1 cellular context compared by ENCODE assay signal in genomic region chr3:100708989-100709839, GRCh38.
A peak's percentile ranks its signal among the peaks of the same experiment; 100 is the strongest.
TF ChIP-seq lines count a peak whose summit lies in the region.

TFG (plus strand) TSS chr3:100709494; CDS start chr3:100713686, 4,192 bp downstream.

TF ChIP-seq in HepG2, 621 proteins besides CTCF, POLR2A, EP300 and RAD21 (continued from another document and continues in another):
- TF ChIP-seq, protein P1, sequence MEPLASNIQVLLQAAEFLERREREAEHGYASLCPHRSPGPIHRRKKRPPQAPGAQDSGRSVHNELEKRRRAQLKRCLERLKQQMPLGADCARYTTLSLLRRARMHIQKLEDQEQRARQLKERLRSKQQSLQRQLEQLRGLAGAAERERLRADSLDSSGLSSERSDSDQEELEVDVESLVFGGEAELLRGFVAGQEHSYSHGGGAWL (CRISPR knock-in tag; IDR thresholded peaks at IDR 0.05): peak; percentile 64; the same call in 1 of the 2 replicates
- peak; percentile 53; the same call in 1 of the 2 replicates for TF ChIP-seq ARNTL (CRISPR knock-in tag; IDR thresholded peaks at IDR 0.05)
- TF ChIP-seq ZNF678 (CRISPR knock-in tag; IDR thresholded peaks at IDR 0.05): peak; percentile 58; the same call in 1 of the 2 replicates
- peak; percentile 72; the same call in 1 of the 2 replicates for TF ChIP-seq ZNF232 (CRISPR knock-in tag; IDR thresholded peaks at IDR 0.05; ENCODE audit: borderline replicate concordance)
- TF ChIP-seq ATF2 (CRISPR knock-in tag; IDR thresholded peaks at IDR 0.05): 0 out of 2 replicates have a peak, but pooled peaks have one; percentile 62
- peak; percentile 39; the same call in 1 of the 2 replicates for TF ChIP-seq ZNF768 (CRISPR knock-in tag; IDR thresholded peaks at IDR 0.05)
- TF ChIP-seq, protein P2, sequence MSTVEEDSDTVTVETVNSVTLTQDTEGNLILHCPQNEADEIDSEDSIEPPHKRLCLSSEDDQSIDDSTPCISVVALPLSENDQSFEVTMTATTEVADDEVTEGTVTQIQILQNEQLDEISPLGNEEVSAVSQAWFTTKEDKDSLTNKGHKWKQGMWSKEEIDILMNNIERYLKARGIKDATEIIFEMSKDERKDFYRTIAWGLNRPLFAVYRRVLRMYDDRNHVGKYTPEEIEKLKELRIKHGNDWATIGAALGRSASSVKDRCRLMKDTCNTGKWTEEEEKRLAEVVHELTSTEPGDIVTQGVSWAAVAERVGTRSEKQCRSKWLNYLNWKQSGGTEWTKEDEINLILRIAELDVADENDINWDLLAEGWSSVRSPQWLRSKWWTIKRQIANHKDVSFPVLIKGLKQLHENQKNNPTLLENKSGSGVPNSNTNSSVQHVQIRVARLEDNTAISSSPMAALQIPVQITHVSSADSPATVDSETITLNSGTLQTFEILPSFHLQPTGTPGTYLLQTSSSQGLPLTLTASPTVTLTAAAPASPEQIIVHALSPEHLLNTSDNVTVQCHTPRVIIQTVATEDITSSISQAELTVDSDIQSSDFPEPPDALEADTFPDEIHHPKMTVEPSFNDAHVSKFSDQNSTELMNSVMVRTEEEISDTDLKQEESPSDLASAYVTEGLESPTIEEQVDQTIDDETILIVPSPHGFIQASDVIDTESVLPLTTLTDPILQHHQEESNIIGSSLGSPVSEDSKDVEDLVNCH (CRISPR knock-in tag; IDR thresholded peaks at IDR 0.05): no peak
- TF ChIP-seq, protein P3, sequence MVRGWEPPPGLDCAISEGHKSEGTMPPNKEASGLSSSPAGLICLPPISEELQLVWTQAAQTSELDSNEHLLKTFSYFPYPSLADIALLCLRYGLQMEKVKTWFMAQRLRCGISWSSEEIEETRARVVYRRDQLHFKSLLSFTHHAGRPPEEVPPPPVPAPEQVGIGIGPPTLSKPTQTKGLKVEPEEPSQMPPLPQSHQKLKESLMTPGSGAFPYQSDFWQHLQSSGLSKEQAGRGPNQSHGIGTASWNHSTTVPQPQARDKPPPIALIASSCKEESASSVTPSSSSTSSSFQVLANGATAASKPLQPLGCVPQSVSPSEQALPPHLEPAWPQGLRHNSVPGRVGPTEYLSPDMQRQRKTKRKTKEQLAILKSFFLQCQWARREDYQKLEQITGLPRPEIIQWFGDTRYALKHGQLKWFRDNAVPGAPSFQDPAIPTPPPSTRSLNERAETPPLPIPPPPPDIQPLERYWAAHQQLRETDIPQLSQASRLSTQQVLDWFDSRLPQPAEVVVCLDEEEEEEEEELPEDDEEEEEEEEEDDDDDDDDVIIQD (CRISPR knock-in tag; IDR thresholded peaks at IDR 0.05; ENCODE audit: low read depth): peak; percentile 86
- TF ChIP-seq HIVEP1 (CRISPR knock-in tag; IDR thresholded peaks at IDR 0.05): peak; percentile 22; the same call in 1 of the 2 replicates
- no peak for TF ChIP-seq KIAA2018 (CRISPR knock-in tag; IDR thresholded peaks at IDR 0.05; ENCODE audit: borderline replicate concordance)
- TF ChIP-seq ZMYM2 (CRISPR knock-in tag; IDR thresholded peaks at IDR 0.05): no peak
- peak; percentile 80; the same call in 1 of the 2 replicates for TF ChIP-seq FOXC1 (CRISPR knock-in tag; IDR thresholded peaks at IDR 0.05; ENCODE audit: borderline replicate concordance)
- 0 out of 2 replicates have a peak, but pooled peaks have one; percentile 44 for TF ChIP-seq ZNF333 (CRISPR knock-in tag; IDR thresholded peaks at IDR 0.05; ENCODE audit: borderline replicate concordance)
- peak; percentile 10; the same call in 1 of the 2 replicates for TF ChIP-seq BHLHE40 (IDR thresholded peaks at IDR 0.05; ENCODE audit: low read length)
- TF ChIP-seq ARNT2 (CRISPR knock-in tag; IDR thresholded peaks at IDR 0.05; ENCODE audit: low read depth): peak; percentile 93
- TF ChIP-seq POGZ (CRISPR knock-in tag; IDR thresholded peaks at IDR 0.05): peak; percentile 95
- TF ChIP-seq HMGXB4 (CRISPR knock-in tag; IDR thresholded peaks at IDR 0.05; ENCODE audit: borderline replicate concordance in 1 of 2, low read depth in 1 of 2): peak; percentile 34 to 82; a peak in 3 of 4 replicates
- no peak for TF ChIP-seq ZNF446 (CRISPR knock-in tag; IDR thresholded peaks at IDR 0.05)
- 0 out of 2 replicates have a peak, but pooled peaks have one; percentile 40 for TF ChIP-seq ZBTB8A (CRISPR knock-in tag; IDR thresholded peaks at IDR 0.05; ENCODE audit: borderline replicate concordance, low read depth)
- peak; percentile 90 for TF ChIP-seq ATF7-NPFF (CRISPR knock-in tag; IDR thresholded peaks at IDR 0.05; ENCODE audit: low read depth)
- TF ChIP-seq, protein P4, sequence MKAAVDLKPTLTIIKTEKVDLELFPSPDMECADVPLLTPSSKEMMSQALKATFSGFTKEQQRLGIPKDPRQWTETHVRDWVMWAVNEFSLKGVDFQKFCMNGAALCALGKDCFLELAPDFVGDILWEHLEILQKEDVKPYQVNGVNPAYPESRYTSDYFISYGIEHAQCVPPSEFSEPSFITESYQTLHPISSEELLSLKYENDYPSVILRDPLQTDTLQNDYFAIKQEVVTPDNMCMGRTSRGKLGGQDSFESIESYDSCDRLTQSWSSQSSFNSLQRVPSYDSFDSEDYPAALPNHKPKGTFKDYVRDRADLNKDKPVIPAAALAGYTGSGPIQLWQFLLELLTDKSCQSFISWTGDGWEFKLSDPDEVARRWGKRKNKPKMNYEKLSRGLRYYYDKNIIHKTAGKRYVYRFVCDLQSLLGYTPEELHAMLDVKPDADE (CRISPR knock-in tag; IDR thresholded peaks at IDR 0.05): 0 out of 2 replicates have a peak, but pooled peaks have one; percentile 59
- no peak for TF ChIP-seq NR2F1 (CRISPR knock-in tag; IDR thresholded peaks at IDR 0.05)
- TF ChIP-seq SAP130 (CRISPR knock-in tag; IDR thresholded peaks at IDR 0.05; ENCODE audit: low read depth): peak; percentile 83
- TF ChIP-seq, protein P5, sequence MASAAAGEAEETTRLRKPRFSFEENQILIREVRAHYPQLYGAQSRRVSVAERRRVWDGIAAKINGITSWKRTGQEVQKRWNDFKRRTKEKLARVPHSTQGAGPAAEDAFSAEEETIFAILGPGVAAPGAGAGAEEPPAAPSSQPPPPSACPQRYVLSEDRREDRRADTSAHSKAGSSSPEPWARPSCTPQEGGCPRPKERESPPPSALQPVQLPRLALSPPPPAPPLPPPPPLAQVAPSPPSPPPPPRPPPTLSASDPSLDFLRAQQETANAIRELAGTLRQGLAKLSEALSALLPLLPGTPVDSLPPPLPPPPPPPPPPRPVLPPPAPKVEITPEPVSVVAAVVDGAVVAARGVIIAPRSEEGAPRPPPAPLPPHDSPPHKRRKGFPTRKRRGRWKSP (CRISPR knock-in tag; IDR thresholded peaks at IDR 0.05): 0 out of 2 replicates have a peak, but pooled peaks have one; percentile 45
- 0 out of 2 replicates have a peak, but pooled peaks have one; percentile 24 for TF ChIP-seq ZNF841 (CRISPR knock-in tag; IDR thresholded peaks at IDR 0.05; ENCODE audit: borderline replicate concordance)
- no peak for TF ChIP-seq ZNF274 (CRISPR knock-in tag; IDR thresholded peaks at IDR 0.05)
- TF ChIP-seq ZNF546 (CRISPR knock-in tag; conservative IDR thresholded peaks at IDR 0.05): peak; percentile 95
- peak; percentile 18; the same call in 1 of the 2 replicates for TF ChIP-seq NRL (CRISPR knock-in tag; IDR thresholded peaks at IDR 0.05; ENCODE audit: borderline replicate concordance)
- peak; percentile 54; the same call in 1 of the 2 replicates for TF ChIP-seq ZNF691 (CRISPR knock-in tag; IDR thresholded peaks at IDR 0.05; ENCODE audit: borderline replicate concordance, low read depth)
- no peak for TF ChIP-seq NFRKB (IDR thresholded peaks at IDR 0.05)
- TF ChIP-seq NR3C1 (CRISPR knock-in tag; IDR thresholded peaks at IDR 0.05): no peak
- peak; percentile 56; the same call in 1 of the 2 replicates for TF ChIP-seq PRMT3 (CRISPR knock-in tag; IDR thresholded peaks at IDR 0.05; ENCODE audit: borderline replicate concordance, low read depth)
- peak; percentile 47; the same call in 1 of the 2 replicates for TF ChIP-seq ZNF350 (CRISPR knock-in tag; IDR thresholded peaks at IDR 0.05; ENCODE audit: borderline replicate concordance, low read depth)
- peak; percentile 95 for TF ChIP-seq GABPB1 (CRISPR knock-in tag; IDR thresholded peaks at IDR 0.05)
- peak; percentile 66; the same call in 1 of the 2 replicates for TF ChIP-seq ZNF225 (CRISPR knock-in tag; IDR thresholded peaks at IDR 0.05)
- TF ChIP-seq TOE1 (CRISPR knock-in tag; IDR thresholded peaks at IDR 0.05): peak; percentile 71; the same call in 1 of the 2 replicates
- no peak for TF ChIP-seq RELA (CRISPR knock-in tag; IDR thresholded peaks at IDR 0.05)
- peak; percentile 78; the same call in 1 of the 2 replicates for TF ChIP-seq ZNF556 (CRISPR knock-in tag; IDR thresholded peaks at IDR 0.05; ENCODE audit: borderline replicate concordance)
- TF ChIP-seq CEBPG (CRISPR knock-in tag; IDR thresholded peaks at IDR 0.05): no peak
- TF ChIP-seq RFX1 (IDR thresholded peaks at IDR 0.05): peak; percentile 67; the same call in 1 of the 2 replicates
- TF ChIP-seq ZFP36L2 (CRISPR knock-in tag; IDR thresholded peaks at IDR 0.05): 0 out of 2 replicates have a peak, but pooled peaks have one; percentile 57
- TF ChIP-seq ZNF792 (CRISPR knock-in tag; IDR thresholded peaks at IDR 0.05): peak; percentile 67; the same call in 1 of the 2 replicates
